Comparison of ENCODE assay signal across 14 cellular contexts in the genomic region with DNA sequence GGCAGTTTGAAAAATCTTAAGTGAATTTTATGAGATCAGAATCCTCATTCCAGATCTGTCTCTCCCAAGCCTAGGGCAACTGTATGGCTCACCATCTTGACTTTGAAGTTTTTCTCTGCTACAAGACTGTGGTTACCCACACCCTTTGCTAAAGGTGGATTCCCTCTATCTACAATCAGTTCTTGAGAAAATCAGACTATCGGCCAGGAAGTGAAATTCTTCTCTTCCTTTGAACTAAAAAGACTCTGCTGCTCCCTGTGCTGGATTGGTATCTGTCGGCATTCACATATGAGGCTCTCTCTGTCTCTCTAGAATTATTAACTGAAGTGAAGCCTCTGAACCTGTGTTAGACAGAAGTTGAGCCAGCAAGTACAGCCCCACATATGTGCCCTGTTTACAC.
DNase-seq lines count a peak whose midpoint lies in the region; ATAC-seq, FAIRE-seq and TF ChIP-seq lines count a peak whose summit lies in the region.
"Had no signal": no experiment of that assay in that cellular context is flagged by ENCODE, and none has a peak within 500 bp of the region (broad histone marks: within the 10 kb centered on the region; RNA-seq: fewer than 3 reads in every experiment).

No MANE protein-coding gene starts in this region.

- WGBS in pancreas, 2 donors: 46% methylated on average over 2 of the region's 2 CpGs

- H3K27ac ChIP-seq in pancreas: peak overlapping the region in 1 of 4 donors; percentile 13
- H3K27ac ChIP-seq: vagina had no signal

- H3K9me3 ChIP-seq in pancreas: no peaks in the 10 kb centered on the region
- H3K9me3 ChIP-seq: vagina had no signal

- H3K4me1 ChIP-seq in pancreas: peaks cover 8 to 17% (median 8%) of the 10 kb centered on the region in 3 donors

- H3K4me3 ChIP-seq in pancreas: no peak overlapping the region
- H3K4me3 ChIP-seq: vagina had no signal

- no peaks in the 10 kb centered on the region for H3K9me3 Mint-ChIP-seq in activated CD4-positive, alpha-beta T cell treated with anti-CD3 and anti-CD28 coated beads, Interleukin-2, amount 10 ng/mL, durations not matched to agents 24 days and 14 days
- no peaks in the 10 kb centered on the region for H3K9me3 Mint-ChIP-seq in activated naive CD4-positive, alpha-beta T cell treated with anti-CD3 and anti-CD28 coated beads, Interleukin-2, amount 50 U/mL, for 72 hours
- H3K9me3 Mint-ChIP-seq in CD14-positive monocyte: peaks cover 0 to 2% (median 0%) of the 10 kb centered on the region in 7 donors

- TF ChIP-seq CTCF in pancreas (IDR thresholded peaks at IDR 0.05) (no peak), CD14-positive monocyte (IDR thresholded peaks at IDR 0.05) (no peak)

- peaks cover 19% of the 10 kb centered on the region for H3K4me1 Mint-ChIP-seq in activated CD4-positive, alpha-beta T cell treated with anti-CD3 and anti-CD28 coated beads, Interleukin-2, amount 10 ng/mL, durations not matched to agents 24 days and 14 days
- no peaks in the 10 kb centered on the region for H3K4me1 Mint-ChIP-seq in CD14-positive monocyte

- H3K4me3 Mint-ChIP-seq in activated CD4-positive, alpha-beta T cell treated with anti-CD3 and anti-CD28 coated beads, Interleukin-2, amount 10 ng/mL, durations not matched to agents 24 days and 14 days: peak overlapping the region; percentile 24
- H3K4me3 Mint-ChIP-seq in CD14-positive monocyte: no peak overlapping the region
- H3K4me3 Mint-ChIP-seq: naive B cell had no signal

- ATAC-seq in GM21423 (IDR thresholded peaks at IDR 0.05; ENCODE audit: unreplicated experiment) (peak; percentile 65), pancreas (peak; percentile 16 to 46 (median 40)), GM21619 (IDR thresholded peaks at IDR 0.05; ENCODE audit: unreplicated experiment) (no peak), HG02623 (IDR thresholded peaks at IDR 0.05; ENCODE audit: unreplicated experiment) (no peak)
- ATAC-seq in activated naive CD4-positive, alpha-beta T cell treated with anti-CD3 and anti-CD28 coated beads, Interleukin-2, amount 50 U/mL, for 72 hours: peak; percentile 96 to 100

- intact Hi-C loops in activated CD4-positive, alpha-beta T cell treated with anti-CD3 and anti-CD28 coated beads, Interleukin-2, amount 10 ng/mL, durations not matched to agents 24 days and 14 days (cut with micrococcal nuclease): loop anchor here (1.0 to 10.0 kb wide), 3 partner anchors 9 to 168 kb away; a partner anchor contains a TSS
- intact Hi-C loops in pancreas (cut with DNase I): no loop called here
- intact Hi-C loops in CD14-positive monocyte (cut with micrococcal nuclease): no loop called here

- peaks cover 29% of the 10 kb centered on the region for H3K27me3 Mint-ChIP-seq in activated CD4-positive, alpha-beta T cell treated with anti-CD3 and anti-CD28 coated beads, Interleukin-2, amount 10 ng/mL, durations not matched to agents 24 days and 14 days
- peaks cover 0 to 1% (median 0%) of the 10 kb centered on the region in 3 donors for H3K27me3 Mint-ChIP-seq in CD14-positive monocyte (ENCODE audit: low read depth in 3 of 3)

- H3K27me3 ChIP-seq in pancreas: no peaks in the 10 kb centered on the region
- H3K27me3 ChIP-seq: vagina had no signal

- no peak for FAIRE-seq in pancreas (lab: Jason Lieb, UNC)
- FAIRE-seq: colon had no signal

- H3K36me3 ChIP-seq in pancreas: no peaks in the 10 kb centered on the region
- H3K36me3 ChIP-seq: vagina had no signal

- H3K36me3 Mint-ChIP-seq in activated CD4-positive, alpha-beta T cell treated with anti-CD3 and anti-CD28 coated beads, Interleukin-2, amount 10 ng/mL, durations not matched to agents 24 days and 14 days (ENCODE audit: low read depth): no peaks in the 10 kb centered on the region
- H3K36me3 Mint-ChIP-seq in activated naive CD4-positive, alpha-beta T cell treated with anti-CD3 and anti-CD28 coated beads, Interleukin-2, amount 50 U/mL, for 72 hours: no peaks in the 10 kb centered on the region
- no peaks in the 10 kb centered on the region for H3K36me3 Mint-ChIP-seq in CD14-positive monocyte

- no peak overlapping the region for H3K27ac Mint-ChIP-seq in activated CD4-positive, alpha-beta T cell treated with anti-CD3 and anti-CD28 coated beads, Interleukin-2, amount 10 ng/mL, durations not matched to agents 24 days and 14 days
- no peak overlapping the region for H3K27ac Mint-ChIP-seq in activated naive CD4-positive, alpha-beta T cell treated with anti-CD3 and anti-CD28 coated beads, Interleukin-2, amount 50 U/mL, for 72 hours
- H3K27ac Mint-ChIP-seq in CD14-positive monocyte: no peak overlapping the region

- DNase-seq in activated CD4-positive, alpha-beta T cell treated with anti-CD3 and anti-CD28 coated beads, Interleukin-2, amount 10 ng/mL, durations not matched to agents 24 days and 14 days: peak; percentile 81
- no peak for DNase-seq in activated CD4-positive, alpha-beta T cell treated with anti-CD3 and anti-CD28 coated beads, Interleukin-2, amount 50 U/mL, for 1 hour
- peak in 1 of 2 donors; percentile 14 for DNase-seq in activated naive CD4-positive, alpha-beta T cell treated with anti-CD3 and anti-CD28 coated beads, Interleukin-2, amount 50 U/mL, for 72 hours (ENCODE audit: low spot score in 2 of 2)
- no peak for DNase-seq in pancreas
- DNase-seq in CD14-positive monocyte (ENCODE audit: low spot score): no peak
- DNase-seq: MM.1S, naive B cell, NCI-H446 treated with DMSO at 0.1 percent for 48 hours, Right ventricle myocardium superior had no signal

Comparison
In these comparisons a context has a peak if more than half of its experiments do, and no peak if none do; other contexts are left out.
1. ATAC-seq: peak in GM21423 (single experiment), activated naive CD4-positive, alpha-beta T cell treated with anti-CD3 and anti-CD28 coated beads, Interleukin-2, amount 50 U/mL, for 72 hours (2 of 2) and pancreas (4 of 4); none in GM21619 (single experiment) and HG02623 (single experiment).